1 cellular context compared by ENCODE assay signal in the genomic region with DNA sequence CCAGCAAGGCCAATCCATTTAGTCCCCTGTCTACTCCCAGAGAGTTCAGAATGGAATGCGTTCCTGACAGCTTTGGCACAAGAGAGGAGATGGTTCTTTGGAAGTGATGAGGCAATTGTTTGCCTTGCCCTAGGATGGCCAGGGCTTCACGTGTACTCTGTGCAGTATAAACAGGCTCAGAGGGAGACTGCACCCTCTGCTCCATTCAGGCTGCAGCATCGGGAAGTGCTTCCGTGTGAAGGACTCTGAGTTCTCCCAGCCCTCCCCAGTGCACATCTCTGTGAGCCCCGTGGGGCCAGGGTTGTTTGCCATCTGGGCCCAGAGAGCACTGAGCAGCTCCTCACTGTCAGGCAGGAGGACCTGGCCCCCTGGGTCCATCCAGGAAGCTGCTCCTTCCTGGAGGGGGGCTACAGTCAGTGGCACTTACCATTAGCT.
TF ChIP-seq lines count a peak whose summit lies in the region.

No MANE protein-coding gene starts in this region.

TF ChIP-seq in HepG2, 621 proteins besides CTCF, POLR2A, EP300 and RAD21 (continued from another document and continues in another):
- TF ChIP-seq, protein P1, sequence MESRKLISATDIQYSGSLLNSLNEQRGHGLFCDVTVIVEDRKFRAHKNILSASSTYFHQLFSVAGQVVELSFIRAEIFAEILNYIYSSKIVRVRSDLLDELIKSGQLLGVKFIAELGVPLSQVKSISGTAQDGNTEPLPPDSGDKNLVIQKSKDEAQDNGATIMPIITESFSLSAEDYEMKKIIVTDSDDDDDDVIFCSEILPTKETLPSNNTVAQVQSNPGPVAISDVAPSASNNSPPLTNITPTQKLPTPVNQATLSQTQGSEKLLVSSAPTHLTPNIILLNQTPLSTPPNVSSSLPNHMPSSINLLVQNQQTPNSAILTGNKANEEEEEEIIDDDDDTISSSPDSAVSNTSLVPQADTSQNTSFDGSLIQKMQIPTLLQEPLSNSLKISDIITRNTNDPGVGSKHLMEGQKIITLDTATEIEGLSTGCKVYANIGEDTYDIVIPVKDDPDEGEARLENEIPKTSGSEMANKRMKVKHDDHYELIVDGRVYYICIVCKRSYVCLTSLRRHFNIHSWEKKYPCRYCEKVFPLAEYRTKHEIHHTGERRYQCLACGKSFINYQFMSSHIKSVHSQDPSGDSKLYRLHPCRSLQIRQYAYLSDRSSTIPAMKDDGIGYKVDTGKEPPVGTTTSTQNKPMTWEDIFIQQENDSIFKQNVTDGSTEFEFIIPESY (CRISPR knock-in tag; IDR thresholded peaks at IDR 0.05): no peak
- TF ChIP-seq, protein P2, sequence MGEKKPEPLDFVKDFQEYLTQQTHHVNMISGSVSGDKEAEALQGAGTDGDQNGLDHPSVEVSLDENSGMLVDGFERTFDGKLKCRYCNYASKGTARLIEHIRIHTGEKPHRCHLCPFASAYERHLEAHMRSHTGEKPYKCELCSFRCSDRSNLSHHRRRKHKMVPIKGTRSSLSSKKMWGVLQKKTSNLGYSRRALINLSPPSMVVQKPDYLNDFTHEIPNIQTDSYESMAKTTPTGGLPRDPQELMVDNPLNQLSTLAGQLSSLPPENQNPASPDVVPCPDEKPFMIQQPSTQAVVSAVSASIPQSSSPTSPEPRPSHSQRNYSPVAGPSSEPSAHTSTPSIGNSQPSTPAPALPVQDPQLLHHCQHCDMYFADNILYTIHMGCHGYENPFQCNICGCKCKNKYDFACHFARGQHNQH (CRISPR knock-in tag; IDR thresholded peaks at IDR 0.05): peak; percentile 90
- TF ChIP-seq PRMT3 (CRISPR knock-in tag; IDR thresholded peaks at IDR 0.05; ENCODE audit: borderline replicate concordance, low read depth) (no peak), ZNF224 (CRISPR knock-in tag; IDR thresholded peaks at IDR 0.05) (no peak), HOXA7 (CRISPR knock-in tag; IDR thresholded peaks at IDR 0.05) (no peak), SAFB2 (CRISPR knock-in tag; IDR thresholded peaks at IDR 0.05; ENCODE audit: borderline replicate concordance, low read depth) (peak; percentile 55; the same call in 1 of the 2 replicates), SALL2 (CRISPR knock-in tag; IDR thresholded peaks at IDR 0.05) (no peak), ZNF543 (CRISPR knock-in tag; IDR thresholded peaks at IDR 0.05) (peak; percentile 92; the same call in 1 of the 2 replicates), MAF1 (CRISPR knock-in tag; IDR thresholded peaks at IDR 0.05; ENCODE audit: borderline replicate concordance) (peak; percentile 71; the same call in 1 of the 2 replicates), ZNF510 (CRISPR knock-in tag; IDR thresholded peaks at IDR 0.05; ENCODE audit: low read depth) (no peak), HCFC1 (IDR thresholded peaks at IDR 0.05; ENCODE audit: low read depth, low read length) (no peak), ZNF782 (CRISPR knock-in tag; IDR thresholded peaks at IDR 0.05; ENCODE audit: borderline replicate concordance) (peak; percentile 88; the same call in 1 of the 2 replicates), ZKSCAN5 (CRISPR knock-in tag; IDR thresholded peaks at IDR 0.05) (peak; percentile 97), REL (CRISPR knock-in tag; conservative IDR thresholded peaks at IDR 0.05) (no peak), ARNT (IDR thresholded peaks at IDR 0.05) (no peak), NFKBIZ (CRISPR knock-in tag; IDR thresholded peaks at IDR 0.05) (no peak), KDM2A (CRISPR knock-in tag; IDR thresholded peaks at IDR 0.05; ENCODE audit: borderline replicate concordance, low read depth) (peak; percentile 65; the same call in 1 of the 2 replicates), SETDB1 (CRISPR knock-in tag; IDR thresholded peaks at IDR 0.05; ENCODE audit: borderline replicate concordance) (no peak), ZSCAN20 (CRISPR knock-in tag; IDR thresholded peaks at IDR 0.05; ENCODE audit: borderline replicate concordance) (no peak), BHLHE40 (IDR thresholded peaks at IDR 0.05; ENCODE audit: low read length) (peak; percentile 94), ZBTB1 (CRISPR knock-in tag; IDR thresholded peaks at IDR 0.05; ENCODE audit: borderline replicate concordance) (no peak), ZNF337 (CRISPR knock-in tag; IDR thresholded peaks at IDR 0.05; ENCODE audit: borderline replicate concordance, low read depth) (no peak), GABPA (IDR thresholded peaks at IDR 0.05; ENCODE audit: low read depth, low read length) (no peak), GABPA (CRISPR knock-in tag; IDR thresholded peaks at IDR 0.05; ENCODE audit: low read depth) (peak; percentile 78), BORCS8-MEF2B (CRISPR knock-in tag; IDR thresholded peaks at IDR 0.05) (peak; percentile 77), ZNF598 (CRISPR knock-in tag; IDR thresholded peaks at IDR 0.05; ENCODE audit: borderline replicate concordance) (no peak), MIXL1 (CRISPR knock-in tag; IDR thresholded peaks at IDR 0.05) (peak; percentile 71; the same call in 1 of the 2 replicates), ZIK1 (CRISPR knock-in tag; IDR thresholded peaks at IDR 0.05; ENCODE audit: borderline replicate concordance, low read depth) (no peak), ARNT2 (CRISPR knock-in tag; IDR thresholded peaks at IDR 0.05; ENCODE audit: low read depth) (no peak; the same call in 1 of the 2 replicates), PPARG (CRISPR knock-in tag; conservative IDR thresholded peaks at IDR 0.05) (peak; percentile 81; the same call in 1 of the 2 replicates)
- TF ChIP-seq, protein P3, sequence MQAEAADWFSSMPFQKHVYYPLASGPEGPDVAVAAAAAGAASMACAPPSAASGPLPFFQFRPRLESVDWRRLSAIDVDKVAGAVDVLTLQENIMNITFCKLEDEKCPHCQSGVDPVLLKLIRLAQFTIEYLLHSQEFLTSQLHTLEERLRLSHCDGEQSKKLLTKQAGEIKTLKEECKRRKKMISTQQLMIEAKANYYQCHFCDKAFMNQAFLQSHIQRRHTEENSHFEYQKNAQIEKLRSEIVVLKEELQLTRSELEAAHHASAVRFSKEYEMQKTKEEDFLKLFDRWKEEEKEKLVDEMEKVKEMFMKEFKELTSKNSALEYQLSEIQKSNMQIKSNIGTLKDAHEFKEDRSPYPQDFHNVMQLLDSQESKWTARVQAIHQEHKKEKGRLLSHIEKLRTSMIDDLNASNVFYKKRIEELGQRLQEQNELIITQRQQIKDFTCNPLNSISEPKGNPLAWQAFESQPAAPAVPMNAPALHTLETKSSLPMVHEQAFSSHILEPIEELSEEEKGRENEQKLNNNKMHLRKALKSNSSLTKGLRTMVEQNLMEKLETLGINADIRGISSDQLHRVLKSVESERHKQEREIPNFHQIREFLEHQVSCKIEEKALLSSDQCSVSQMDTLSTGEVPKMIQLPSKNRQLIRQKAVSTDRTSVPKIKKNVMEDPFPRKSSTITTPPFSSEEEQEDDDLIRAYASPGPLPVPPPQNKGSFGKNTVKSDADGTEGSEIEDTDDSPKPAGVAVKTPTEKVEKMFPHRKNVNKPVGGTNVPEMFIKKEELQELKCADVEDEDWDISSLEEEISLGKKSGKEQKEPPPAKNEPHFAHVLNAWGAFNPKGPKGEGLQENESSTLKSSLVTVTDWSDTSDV (CRISPR knock-in tag; IDR thresholded peaks at IDR 0.05): no peak
- TF ChIP-seq, protein P4, sequence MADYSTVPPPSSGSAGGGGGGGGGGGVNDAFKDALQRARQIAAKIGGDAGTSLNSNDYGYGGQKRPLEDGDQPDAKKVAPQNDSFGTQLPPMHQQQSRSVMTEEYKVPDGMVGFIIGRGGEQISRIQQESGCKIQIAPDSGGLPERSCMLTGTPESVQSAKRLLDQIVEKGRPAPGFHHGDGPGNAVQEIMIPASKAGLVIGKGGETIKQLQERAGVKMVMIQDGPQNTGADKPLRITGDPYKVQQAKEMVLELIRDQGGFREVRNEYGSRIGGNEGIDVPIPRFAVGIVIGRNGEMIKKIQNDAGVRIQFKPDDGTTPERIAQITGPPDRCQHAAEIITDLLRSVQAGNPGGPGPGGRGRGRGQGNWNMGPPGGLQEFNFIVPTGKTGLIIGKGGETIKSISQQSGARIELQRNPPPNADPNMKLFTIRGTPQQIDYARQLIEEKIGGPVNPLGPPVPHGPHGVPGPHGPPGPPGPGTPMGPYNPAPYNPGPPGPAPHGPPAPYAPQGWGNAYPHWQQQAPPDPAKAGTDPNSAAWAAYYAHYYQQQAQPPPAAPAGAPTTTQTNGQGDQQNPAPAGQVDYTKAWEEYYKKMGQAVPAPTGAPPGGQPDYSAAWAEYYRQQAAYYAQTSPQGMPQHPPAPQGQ (CRISPR knock-in tag; IDR thresholded peaks at IDR 0.05; ENCODE audit: borderline replicate concordance): no peak
- TF ChIP-seq, protein P5, sequence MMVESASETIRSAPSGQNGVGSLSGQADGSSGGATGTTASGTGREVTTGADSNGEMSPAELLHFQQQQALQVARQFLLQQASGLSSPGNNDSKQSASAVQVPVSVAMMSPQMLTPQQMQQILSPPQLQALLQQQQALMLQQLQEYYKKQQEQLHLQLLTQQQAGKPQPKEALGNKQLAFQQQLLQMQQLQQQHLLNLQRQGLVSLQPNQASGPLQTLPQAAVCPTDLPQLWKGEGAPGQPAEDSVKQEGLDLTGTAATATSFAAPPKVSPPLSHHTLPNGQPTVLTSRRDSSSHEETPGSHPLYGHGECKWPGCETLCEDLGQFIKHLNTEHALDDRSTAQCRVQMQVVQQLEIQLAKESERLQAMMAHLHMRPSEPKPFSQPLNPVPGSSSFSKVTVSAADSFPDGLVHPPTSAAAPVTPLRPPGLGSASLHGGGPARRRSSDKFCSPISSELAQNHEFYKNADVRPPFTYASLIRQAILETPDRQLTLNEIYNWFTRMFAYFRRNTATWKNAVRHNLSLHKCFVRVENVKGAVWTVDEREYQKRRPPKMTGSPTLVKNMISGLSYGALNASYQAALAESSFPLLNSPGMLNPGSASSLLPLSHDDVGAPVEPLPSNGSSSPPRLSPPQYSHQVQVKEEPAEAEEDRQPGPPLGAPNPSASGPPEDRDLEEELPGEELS (CRISPR knock-in tag; IDR thresholded peaks at IDR 0.05): peak; percentile 86
- TF ChIP-seq, protein P6, sequence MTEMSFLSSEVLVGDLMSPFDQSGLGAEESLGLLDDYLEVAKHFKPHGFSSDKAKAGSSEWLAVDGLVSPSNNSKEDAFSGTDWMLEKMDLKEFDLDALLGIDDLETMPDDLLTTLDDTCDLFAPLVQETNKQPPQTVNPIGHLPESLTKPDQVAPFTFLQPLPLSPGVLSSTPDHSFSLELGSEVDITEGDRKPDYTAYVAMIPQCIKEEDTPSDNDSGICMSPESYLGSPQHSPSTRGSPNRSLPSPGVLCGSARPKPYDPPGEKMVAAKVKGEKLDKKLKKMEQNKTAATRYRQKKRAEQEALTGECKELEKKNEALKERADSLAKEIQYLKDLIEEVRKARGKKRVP (CRISPR knock-in tag; IDR thresholded peaks at IDR 0.05): peak in 1 of 2 experiments; percentile 54; a peak in 1 of 4 replicates
- TF ChIP-seq, protein P7, sequence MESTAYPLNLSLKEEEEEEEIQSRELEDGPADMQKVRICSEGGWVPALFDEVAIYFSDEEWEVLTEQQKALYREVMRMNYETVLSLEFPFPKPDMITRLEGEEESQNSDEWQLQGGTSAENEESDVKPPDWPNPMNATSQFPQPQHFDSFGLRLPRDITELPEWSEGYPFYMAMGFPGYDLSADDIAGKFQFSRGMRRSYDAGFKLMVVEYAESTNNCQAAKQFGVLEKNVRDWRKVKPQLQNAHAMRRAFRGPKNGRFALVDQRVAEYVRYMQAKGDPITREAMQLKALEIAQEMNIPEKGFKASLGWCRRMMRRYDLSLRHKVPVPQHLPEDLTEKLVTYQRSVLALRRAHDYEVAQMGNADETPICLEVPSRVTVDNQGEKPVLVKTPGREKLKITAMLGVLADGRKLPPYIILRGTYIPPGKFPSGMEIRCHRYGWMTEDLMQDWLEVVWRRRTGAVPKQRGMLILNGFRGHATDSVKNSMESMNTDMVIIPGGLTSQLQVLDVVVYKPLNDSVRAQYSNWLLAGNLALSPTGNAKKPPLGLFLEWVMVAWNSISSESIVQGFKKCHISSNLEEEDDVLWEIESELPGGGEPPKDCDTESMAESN (CRISPR knock-in tag; conservative IDR thresholded peaks at IDR 0.05): peak; percentile 55; the same call in 1 of the 2 replicates
- TF ChIP-seq, protein P8, sequence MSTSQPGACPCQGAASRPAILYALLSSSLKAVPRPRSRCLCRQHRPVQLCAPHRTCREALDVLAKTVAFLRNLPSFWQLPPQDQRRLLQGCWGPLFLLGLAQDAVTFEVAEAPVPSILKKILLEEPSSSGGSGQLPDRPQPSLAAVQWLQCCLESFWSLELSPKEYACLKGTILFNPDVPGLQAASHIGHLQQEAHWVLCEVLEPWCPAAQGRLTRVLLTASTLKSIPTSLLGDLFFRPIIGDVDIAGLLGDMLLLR (CRISPR knock-in tag; IDR thresholded peaks at IDR 0.05): no peak
- TF ChIP-seq, protein P9, sequence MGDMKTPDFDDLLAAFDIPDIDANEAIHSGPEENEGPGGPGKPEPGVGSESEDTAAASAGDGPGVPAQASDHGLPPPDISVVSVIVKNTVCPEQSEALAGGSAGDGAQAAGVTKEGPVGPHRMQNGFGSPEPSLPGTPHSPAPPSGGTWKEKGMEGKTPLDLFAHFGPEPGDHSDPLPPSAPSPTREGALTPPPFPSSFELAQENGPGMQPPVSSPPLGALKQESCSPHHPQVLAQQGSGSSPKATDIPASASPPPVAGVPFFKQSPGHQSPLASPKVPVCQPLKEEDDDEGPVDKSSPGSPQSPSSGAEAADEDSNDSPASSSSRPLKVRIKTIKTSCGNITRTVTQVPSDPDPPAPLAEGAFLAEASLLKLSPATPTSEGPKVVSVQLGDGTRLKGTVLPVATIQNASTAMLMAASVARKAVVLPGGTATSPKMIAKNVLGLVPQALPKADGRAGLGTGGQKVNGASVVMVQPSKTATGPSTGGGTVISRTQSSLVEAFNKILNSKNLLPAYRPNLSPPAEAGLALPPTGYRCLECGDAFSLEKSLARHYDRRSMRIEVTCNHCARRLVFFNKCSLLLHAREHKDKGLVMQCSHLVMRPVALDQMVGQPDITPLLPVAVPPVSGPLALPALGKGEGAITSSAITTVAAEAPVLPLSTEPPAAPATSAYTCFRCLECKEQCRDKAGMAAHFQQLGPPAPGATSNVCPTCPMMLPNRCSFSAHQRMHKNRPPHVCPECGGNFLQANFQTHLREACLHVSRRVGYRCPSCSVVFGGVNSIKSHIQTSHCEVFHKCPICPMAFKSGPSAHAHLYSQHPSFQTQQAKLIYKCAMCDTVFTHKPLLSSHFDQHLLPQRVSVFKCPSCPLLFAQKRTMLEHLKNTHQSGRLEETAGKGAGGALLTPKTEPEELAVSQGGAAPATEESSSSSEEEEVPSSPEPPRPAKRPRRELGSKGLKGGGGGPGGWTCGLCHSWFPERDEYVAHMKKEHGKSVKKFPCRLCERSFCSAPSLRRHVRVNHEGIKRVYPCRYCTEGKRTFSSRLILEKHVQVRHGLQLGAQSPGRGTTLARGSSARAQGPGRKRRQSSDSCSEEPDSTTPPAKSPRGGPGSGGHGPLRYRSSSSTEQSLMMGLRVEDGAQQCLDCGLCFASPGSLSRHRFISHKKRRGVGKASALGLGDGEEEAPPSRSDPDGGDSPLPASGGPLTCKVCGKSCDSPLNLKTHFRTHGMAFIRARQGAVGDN (CRISPR knock-in tag; IDR thresholded peaks at IDR 0.05): peak; percentile 95
- TF ChIP-seq, protein P10, sequence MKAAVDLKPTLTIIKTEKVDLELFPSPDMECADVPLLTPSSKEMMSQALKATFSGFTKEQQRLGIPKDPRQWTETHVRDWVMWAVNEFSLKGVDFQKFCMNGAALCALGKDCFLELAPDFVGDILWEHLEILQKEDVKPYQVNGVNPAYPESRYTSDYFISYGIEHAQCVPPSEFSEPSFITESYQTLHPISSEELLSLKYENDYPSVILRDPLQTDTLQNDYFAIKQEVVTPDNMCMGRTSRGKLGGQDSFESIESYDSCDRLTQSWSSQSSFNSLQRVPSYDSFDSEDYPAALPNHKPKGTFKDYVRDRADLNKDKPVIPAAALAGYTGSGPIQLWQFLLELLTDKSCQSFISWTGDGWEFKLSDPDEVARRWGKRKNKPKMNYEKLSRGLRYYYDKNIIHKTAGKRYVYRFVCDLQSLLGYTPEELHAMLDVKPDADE (CRISPR knock-in tag; IDR thresholded peaks at IDR 0.05): no peak
- TF ChIP-seq, protein P11, sequence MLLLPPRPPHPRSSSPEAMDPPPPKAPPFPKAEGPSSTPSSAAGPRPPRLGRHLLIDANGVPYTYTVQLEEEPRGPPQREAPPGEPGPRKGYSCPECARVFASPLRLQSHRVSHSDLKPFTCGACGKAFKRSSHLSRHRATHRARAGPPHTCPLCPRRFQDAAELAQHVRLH (CRISPR knock-in tag; IDR thresholded peaks at IDR 0.05; ENCODE audit: borderline replicate concordance, low read depth): peak; percentile 73; the same call in 1 of the 2 replicates
